ENCODE assay signal across 16 cellular contexts in genomic region chr5:172691886-172692285, GRCh38. TPM values are rescaled to one million over a fixed set of nuclear protein-coding genes. Genes with fewer than 3 reads are reported as not detected.
DNase-seq lines count a peak whose midpoint lies in the region; ATAC-seq, FAIRE-seq and TF ChIP-seq lines count a peak whose summit lies in the region.
"Had no signal": no experiment of that assay in that cellular context is flagged by ENCODE, and none has a peak within 500 bp of the region (broad histone marks: within the 10 kb centered on the region; RNA-seq: fewer than 3 reads in every experiment).

No MANE protein-coding gene starts in this region.

- H3K9me3 Mint-ChIP-seq in WTC11: no peaks in the 10 kb centered on the region

- H3K9ac ChIP-seq in kidney (ENCODE audit: low read length in 2 of 2): no peak overlapping the region

- DNase-seq in heart left ventricle (no peak), Right ventricle myocardium superior (no peak), WTC11 (ENCODE audit: low spot score) (no peak), kidney (peak; percentile 59), tibial artery (no peak)
- DNase-seq in activated naive CD4-positive, alpha-beta T cell treated with Interleukin-2 at 50 U/mL for 16 hours: no peak
- DNase-seq: DMS153, EL, NCI-H1092 treated with DMSO at 0.1 percent for 48 hours, NCI-H1694, NCI-H82 had no signal

- H3K27me3 ChIP-seq in heart left ventricle (no peaks in the 10 kb centered on the region), tibial artery (no peaks in the 10 kb centered on the region)

- no peak for TF ChIP-seq CTCF in heart left ventricle (IDR thresholded peaks at IDR 0.05)
- no peak for TF ChIP-seq CTCF in WTC11 (IDR thresholded peaks at IDR 0.05)
- no peak for TF ChIP-seq CTCF in kidney (IDR thresholded peaks at IDR 0.05; ENCODE audit: borderline replicate concordance, extremely low read depth, insufficient read depth)
- no peak for TF ChIP-seq CTCF in tibial artery (IDR thresholded peaks at IDR 0.05)

- peaks cover 7 to 99% (median 92%) of the 10 kb centered on the region in 12 donors for H3K4me1 ChIP-seq in heart left ventricle
- peaks cover 3 to 21% of the 10 kb centered on the region in 2 donors for H3K4me1 ChIP-seq in kidney (ENCODE audit: control insufficient read depth in 1 of 2, insufficient read depth in 1 of 2, low read depth in 1 of 2, low read length in 2 of 2)
- H3K4me1 ChIP-seq in tibial artery: peaks cover 0 to 98% (median 86%) of the 10 kb centered on the region in 4 donors
- H3K4me1 ChIP-seq: HAP-1 had no signal

- WGBS in heart left ventricle, 4 donors: 64 to 85% (median 72%) methylated on average over 2 to 7 of the region's 7 CpGs

- H3K27ac ChIP-seq in heart left ventricle (peak overlapping the region in 11 of 12 donors; percentile 83 to 94 (median 89)), kidney (ENCODE audit: low read depth in 2 of 2, low read length in 2 of 2) (no peak overlapping the region), tibial artery (peak overlapping the region; percentile 69 to 77)
- H3K27ac ChIP-seq: A549, C4-2B had no signal

- CTCF ChIA-PET in WTC11 (lab: Charles Lee): interaction anchor here (0.7 to 1.2 kb wide), 4 partner anchors 25 to 452 kb away, joined by 3 to 6 read pairs (median 4); partner anchors contain the start of gene BNIP1

- peaks cover 1% of the 10 kb centered on the region for H3K27me3 Mint-ChIP-seq in WTC11 (ENCODE audit: low read depth)

- POLR2A ChIA-PET in WTC11 (lab: Charles Lee): interaction anchor here (0.5 kb wide), 1 partner anchor 18 kb away, joined by 3 read pairs; no protein-coding TSS in a partner anchor

- H3K36me3 ChIP-seq in heart left ventricle: peaks cover 0 to 38% (median 17%) of the 10 kb centered on the region in 9 donors
- H3K36me3 ChIP-seq in kidney (ENCODE audit: control insufficient read depth in 1 of 2, insufficient read depth in 2 of 2, low read length in 2 of 2): peaks cover 0 to 5% of the 10 kb centered on the region in 2 donors
- no peaks in the 10 kb centered on the region for H3K36me3 ChIP-seq in tibial artery
- H3K36me3 ChIP-seq: HAP-1 had no signal

- no peak overlapping the region for H3K4me3 Mint-ChIP-seq in WTC11

- no peaks in the 10 kb centered on the region for H3K36me3 Mint-ChIP-seq in WTC11

- H3K9me3 ChIP-seq in heart left ventricle (no peaks in the 10 kb centered on the region), kidney (ENCODE audit: control insufficient read depth in 1 of 2, low read length in 2 of 2) (no peaks in the 10 kb centered on the region), tibial artery (no peaks in the 10 kb centered on the region)
- H3K9me3 ChIP-seq: A549, HAP-1 had no signal

- FAIRE-seq in kidney (lab: Jason Lieb, UNC): no peak
- FAIRE-seq: A549 had no signal

- no peak for ATAC-seq in heart left ventricle
- ATAC-seq in Right ventricle myocardium superior (ENCODE audit: poor library complexity): no peak
- ATAC-seq in WTC11: peak; percentile 64
- no peak for ATAC-seq in activated CD4-positive, CD25-positive, alpha-beta regulatory T cell treated with anti-CD3 and anti-CD28 coated beads, Interleukin-2, amount 50 U/mL, for 24 hours
- ATAC-seq in HG03175 (IDR thresholded peaks at IDR 0.05; ENCODE audit: unreplicated experiment): no peak

- peaks cover 14% of the 10 kb centered on the region for H3K4me1 Mint-ChIP-seq in WTC11

- H3K4me3 ChIP-seq in heart left ventricle (no peak overlapping the region), kidney (ENCODE audit: low read length in 2 of 2) (no peak overlapping the region), tibial artery (no peak overlapping the region)
- H3K4me3 ChIP-seq: A549, HAP-1 had no signal

- intact Hi-C loops in heart left ventricle (cut with DNase I) (loop anchor here in 7 of 10 donors (5.0 to 10.0 kb wide), 7 partner anchors 35 to 587 kb away; partner anchors contain the start of gene NEURL1B (in 3 of the 7)), Right ventricle myocardium superior (cut with DNase I) (loop anchor here (5.0 to 10.0 kb wide), 2 partner anchors 35 to 107 kb away; no protein-coding TSS in a partner anchor), kidney (cut with DNase I) (no loop called here), tibial artery (cut with DNase I; ENCODE audit: low total_unique reads) (no loop called here)

- H3K27ac Mint-ChIP-seq in WTC11: no peak overlapping the region

- no peak for TF ChIP-seq POLR2A in heart left ventricle (IDR thresholded peaks at IDR 0.05)

TF ChIP-seq in WTC11, 78 proteins besides CTCF, POLR2A, EP300 and RAD21:
- TF ChIP-seq, protein P1, sequence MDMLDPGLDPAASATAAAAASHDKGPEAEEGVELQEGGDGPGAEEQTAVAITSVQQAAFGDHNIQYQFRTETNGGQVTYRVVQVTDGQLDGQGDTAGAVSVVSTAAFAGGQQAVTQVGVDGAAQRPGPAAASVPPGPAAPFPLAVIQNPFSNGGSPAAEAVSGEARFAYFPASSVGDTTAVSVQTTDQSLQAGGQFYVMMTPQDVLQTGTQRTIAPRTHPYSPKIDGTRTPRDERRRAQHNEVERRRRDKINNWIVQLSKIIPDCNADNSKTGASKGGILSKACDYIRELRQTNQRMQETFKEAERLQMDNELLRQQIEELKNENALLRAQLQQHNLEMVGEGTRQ (CRISPR knock-in tag; IDR thresholded peaks at IDR 0.05): peak; percentile 83
- peak; percentile 45 for TF ChIP-seq NFYB (CRISPR knock-in tag; conservative IDR thresholded peaks at IDR 0.05; ENCODE audit: low read depth)
- TF ChIP-seq SOX15 (CRISPR knock-in tag; IDR thresholded peaks at IDR 0.05): no peak
- TF ChIP-seq ZNF263 (CRISPR knock-in tag; IDR thresholded peaks at IDR 0.05; ENCODE audit: low read depth): no peak
- 0 out of 2 replicates have a peak, but pooled peaks have one; percentile 38 for TF ChIP-seq USF1 (CRISPR knock-in tag; IDR thresholded peaks at IDR 0.05)
TF ChIP-seq in WTC11: peak in this region for 3.

RNA-seq across cellular contexts. Expression of gene NEURL1B, which starts 50.8 kb away (rescaled TPM):
- total RNA-seq in heart left ventricle (10 to 100 TPM; 16.1 to 47.1 (median 25.8) TPM), Right ventricle myocardium superior (28.8 TPM), WTC11 (2021) (6.1 to 9.8 TPM (median 6.6 TPM) in 3 replicates), kidney (42.6 TPM)
- polyA plus RNA-seq in heart left ventricle (10 to 100 TPM; 11.8 to 37.9 TPM), kidney (ENCODE audit: insufficient read depth, low read depth, low replicate concordance) (5.4 TPM)

Comparison
In these comparisons a context has a peak if more than half of its experiments do, and no peak if none do; other contexts are left out.
1. H3K27ac ChIP-seq: peak in heart left ventricle (11 of 12) and tibial artery (2 of 2); none in kidney (0 of 2).
2. intact Hi-C loops: an anchor here in heart left ventricle (5.0 to 10.0 kb wide) and Right ventricle myocardium superior (5.0 to 10.0 kb wide); none called in kidney and tibial artery.